ENCODE assay signal across 8 cellular contexts in the genomic region with DNA sequence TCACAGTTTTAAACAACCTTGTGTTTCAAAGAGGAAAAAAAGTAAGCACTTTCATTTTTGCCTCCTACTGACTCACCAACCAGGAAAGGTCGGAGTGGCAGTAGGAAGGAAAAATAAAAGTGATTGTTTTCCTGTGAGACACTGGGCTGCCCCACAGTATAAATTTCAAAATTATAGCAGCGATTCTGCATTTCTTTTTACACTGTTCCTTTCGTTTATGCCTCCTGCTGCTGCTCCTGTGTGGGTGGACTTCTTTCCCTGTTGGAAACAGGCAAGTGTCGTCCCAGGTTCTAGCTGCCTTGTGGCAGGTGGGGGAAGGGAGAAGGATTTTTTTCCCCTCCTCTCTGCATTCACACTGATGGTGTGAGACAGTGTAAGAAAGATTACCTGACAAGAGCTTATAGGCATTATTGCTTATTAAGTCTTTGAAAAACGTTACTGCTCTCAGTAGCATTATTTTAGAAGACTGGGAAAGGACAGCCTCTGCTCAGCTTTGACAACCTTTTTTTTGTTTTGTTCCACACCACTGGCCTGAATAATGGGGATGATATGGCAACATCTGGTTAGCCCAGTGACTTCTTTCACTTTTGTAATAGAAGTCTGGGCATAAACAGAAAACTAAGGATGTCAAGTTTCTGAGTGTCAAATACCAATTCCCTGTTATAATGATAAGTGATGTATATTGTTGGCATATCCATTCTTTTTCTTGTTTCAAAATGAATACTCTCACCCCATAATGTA.
A peak's percentile ranks its signal among the peaks of the same experiment; 100 is the strongest.
DNase-seq lines count a peak whose midpoint lies in the region; ATAC-seq and TF ChIP-seq lines count a peak whose summit lies in the region.

No MANE protein-coding gene starts in this region.

- H3K4me3 Mint-ChIP-seq in MCF 10A (ENCODE audit: unreplicated experiment), result peak overlapping the region; percentile 70

- H3K27ac Mint-ChIP-seq in MCF 10A (ENCODE audit: low read depth, unreplicated experiment), result no peak overlapping the region

- DNase-seq in MCF 10A (ENCODE audit: unreplicated experiment) (peak; percentile 62), breast epithelium (ENCODE audit: low spot score in 2 of 2) (no peak), UCSD-AML1 (lab: John Stamatoyannopoulos, UW; ENCODE audit: unreplicated experiment) (peak; percentile 9), right atrium auricular region (ENCODE audit: low spot score) (no peak), aorta (no peak), GM19238 (ENCODE audit: insufficient read length, low spot score) (no peak), NCI-H187 treated with DMSO at 0.1 percent for 48 hours (lab: John Stamatoyannopoulos, UW) (no peak)

- H3K27ac ChIP-seq in breast epithelium (no peak overlapping the region), right atrium auricular region (peak overlapping the region; percentile 14 to 20), aorta (ENCODE audit: low read depth in 1 of 2, low read length in 2 of 2) (no peak overlapping the region)

- no peak for TF ChIP-seq POLR2A in breast epithelium (IDR thresholded peaks at IDR 0.05)

- CTCF ChIA-PET in MCF 10A (lab: Yijun Ruan, JAX), result interaction anchor here (0.7 to 2.0 kb wide), 5 partner anchors 11 to 214 kb away, joined by 3 to 6 read pairs (median 4); no protein-coding TSS in a partner anchor

- no peaks in the 10 kb centered on the region for H3K36me3 ChIP-seq in breast epithelium
- no peaks in the 10 kb centered on the region for H3K36me3 ChIP-seq in right atrium auricular region
- no peaks in the 10 kb centered on the region for H3K36me3 ChIP-seq in aorta (ENCODE audit: control insufficient read depth in 1 of 2, insufficient read depth in 2 of 2, low read length in 1 of 2)

- no peaks in the 10 kb centered on the region for H3K4me1 ChIP-seq in breast epithelium
- H3K4me1 ChIP-seq in right atrium auricular region, result peaks cover 0 to 38% of the 10 kb centered on the region in 2 donors
- peaks cover 0 to 4% of the 10 kb centered on the region in 2 donors for H3K4me1 ChIP-seq in aorta (ENCODE audit: control insufficient read depth in 1 of 2, insufficient read depth in 2 of 2, low read length in 2 of 2)

- H3K4me3 ChIP-seq in breast epithelium, result peak overlapping the region in 1 of 3 donors; percentile 34
- peak overlapping the region in 1 of 2 donors; percentile 16 for H3K4me3 ChIP-seq in right atrium auricular region
- no peak overlapping the region for H3K4me3 ChIP-seq in aorta (ENCODE audit: low read length in 2 of 2)

- ATAC-seq in aorta (ENCODE audit: low FRiP score) (no peak), HG03108 (IDR thresholded peaks at IDR 0.05; ENCODE audit: unreplicated experiment) (no peak)

- no peaks in the 10 kb centered on the region for H3K9me3 Mint-ChIP-seq in MCF 10A (ENCODE audit: unreplicated experiment)

- H3K27me3 ChIP-seq in breast epithelium (no peaks in the 10 kb centered on the region), right atrium auricular region (no peaks in the 10 kb centered on the region), aorta (ENCODE audit: control insufficient read depth in 1 of 2, insufficient read depth in 2 of 2, low read length in 1 of 2) (no peaks in the 10 kb centered on the region)

- POLR2A ChIA-PET in MCF 10A (lab: Yijun Ruan, JAX), result interaction anchor here (0.7 to 6.3 kb wide), 21 partner anchors 10 to 229 kb away, joined by 3 to 83 read pairs (median 5); partner anchors contain the start of gene NEK7

- H3K4me1 Mint-ChIP-seq in MCF 10A (ENCODE audit: insufficient read depth, unreplicated experiment), result peaks cover 29% of the 10 kb centered on the region

- WGBS in aorta, 2 donors, result 26 to 29% methylated on average over 5 of the region's 5 CpGs

- TF ChIP-seq CTCF in MCF 10A (IDR thresholded peaks at IDR 0.05; ENCODE audit: unreplicated experiment) (no peak), breast epithelium (IDR thresholded peaks at IDR 0.05) (no peak), right atrium auricular region (IDR thresholded peaks at IDR 0.05) (no peak)

- no TSS peak for BruUV-seq in MCF 10A (replicated peaks; lab: Mats Ljungman, UMichigan)

- intact Hi-C loops in MCF 10A (cut with micrococcal nuclease), result no loop called here
- intact Hi-C loops in breast epithelium (cut with DNase I; ENCODE audit: low total_unique reads), result no loop called here
- intact Hi-C loops in aorta (cut with DNase I), result no loop called here

- H3K36me3 Mint-ChIP-seq in MCF 10A (ENCODE audit: insufficient read depth, unreplicated experiment), result no peaks in the 10 kb centered on the region

- H3K9me3 ChIP-seq in breast epithelium (no peaks in the 10 kb centered on the region), right atrium auricular region (no peaks in the 10 kb centered on the region), aorta (ENCODE audit: control insufficient read depth, low read length) (no peaks in the 10 kb centered on the region)

- H3K27me3 Mint-ChIP-seq in MCF 10A (ENCODE audit: insufficient read depth, unreplicated experiment), result no peaks in the 10 kb centered on the region

Comparison
In these comparisons a context has a peak if more than half of its experiments do, and no peak if none do; other contexts are left out.
1. DNase-seq: peak in MCF 10A (single experiment) and UCSD-AML1 (single experiment); none in breast epithelium (0 of 2), right atrium auricular region (single experiment), aorta (0 of 2), GM19238 (single experiment) and NCI-H187 treated with DMSO at 0.1 percent for 48 hours (single experiment).
2. H3K27ac ChIP-seq: peak in right atrium auricular region (2 of 2); none in breast epithelium (0 of 2) and aorta (0 of 2).